ENCODE assay signal across 9 cellular contexts in genomic region chr15:90869140-90869541, GRCh38. TPM values are rescaled to one million over a fixed set of nuclear protein-coding genes. Genes with fewer than 3 reads are reported as not detected.
A peak's percentile ranks its signal among the peaks of the same experiment; 100 is the strongest.
DNase-seq lines count a peak whose midpoint lies in the region; ATAC-seq and TF ChIP-seq lines count a peak whose summit lies in the region.
"Had no signal": no experiment of that assay in that cellular context is flagged by ENCODE, and none has a peak within 500 bp of the region (broad histone marks: within the 10 kb centered on the region; RNA-seq: fewer than 3 reads in every experiment).

No MANE protein-coding gene starts in this region.

- peak overlapping the region; percentile 22; the same call in 1 of the 2 replicates for H3K9ac ChIP-seq in HUES64 (ENCODE audit: low read depth, low read length)

- no peaks in the 10 kb centered on the region for H3K27me3 Mint-ChIP-seq in natural killer cell treated with Interleukin-12 subunit alpha and Interleukin-12 subunit beta and Interleukin-15 and Interleukin-18, amount 100 ng/mL, for 72 hours

- peak overlapping the region; percentile 77 for H3K27ac ChIP-seq in ACC112 (ENCODE audit: low read depth, low read length)
- H3K27ac ChIP-seq in HUES64 (ENCODE audit: low read depth, low read length) = peak overlapping the region; percentile 83
- peak overlapping the region; percentile 90 to 97 for H3K27ac ChIP-seq in breast epithelium

- H3K4me3 ChIP-seq in ACC112 (ENCODE audit: low read depth, low read length) = no peak overlapping the region
- no peak overlapping the region; the same call in 1 of the 2 replicates for H3K4me3 ChIP-seq in HUES64 (ENCODE audit: low read length)
- H3K4me3 ChIP-seq in breast epithelium = no peak overlapping the region

- peaks cover 12% of the 10 kb centered on the region for H3K36me3 Mint-ChIP-seq in natural killer cell treated with Interleukin-12 subunit alpha and Interleukin-12 subunit beta and Interleukin-15 and Interleukin-18, amount 100 ng/mL, for 72 hours

- H3K9me3 ChIP-seq in HUES64 (ENCODE audit: insufficient read depth, low read depth, low read length) = no peaks in the 10 kb centered on the region
- H3K9me3 ChIP-seq in breast epithelium = no peaks in the 10 kb centered on the region

- TF ChIP-seq CTCF in breast epithelium (IDR thresholded peaks at IDR 0.05) = no peak

- H3K79me2 ChIP-seq in ACC112 (ENCODE audit: control insufficient read depth, insufficient read depth, low read length, unreplicated experiment) = peaks cover 39% of the 10 kb centered on the region

- peak overlapping the region; percentile 99 to 100 for H3K27ac Mint-ChIP-seq in natural killer cell treated with Interleukin-12 subunit alpha and Interleukin-12 subunit beta and Interleukin-15 and Interleukin-18, amount 100 ng/mL, for 72 hours

- H3K4me1 ChIP-seq in ACC112 (ENCODE audit: control insufficient read depth, insufficient read depth, low read length, unreplicated experiment) = peaks cover 45% of the 10 kb centered on the region
- H3K4me1 ChIP-seq in HUES64 (ENCODE audit: insufficient read depth, low read length) = peaks cover 43% of the 10 kb centered on the region
- H3K4me1 ChIP-seq in breast epithelium = peaks cover 4 to 25% of the 10 kb centered on the region in 2 donors

- peaks cover 41 to 50% of the 10 kb centered on the region in 2 donors for H3K4me1 Mint-ChIP-seq in natural killer cell treated with Interleukin-12 subunit alpha and Interleukin-12 subunit beta and Interleukin-15 and Interleukin-18, amount 100 ng/mL, for 72 hours (ENCODE audit: low read depth in 2 of 2)

- TF ChIP-seq POLR2A in breast epithelium (IDR thresholded peaks at IDR 0.05) (no peak), GM18505 (IDR thresholded peaks at IDR 0.05; ENCODE audit: borderline replicate concordance, extremely low read depth, insufficient read depth, insufficient read length) (no peak)

- ATAC-seq in natural killer cell treated with Interleukin-12 subunit alpha and Interleukin-12 subunit beta and Interleukin-15 and Interleukin-18, amount 100 ng/mL, for 72 hours = no peak
- no peak for ATAC-seq in GM18505 (IDR thresholded peaks at IDR 0.05; ENCODE audit: unreplicated experiment)

- intact Hi-C loops in breast epithelium (cut with DNase I; ENCODE audit: low total_unique reads) = no loop called here

- DNase-seq in breast epithelium (ENCODE audit: low spot score in 2 of 2) (no peak), iPS-NIHi11 (ENCODE audit: low spot score) (no peak), GM03348 (ENCODE audit: low spot score) (no peak)
- no peak for DNase-seq in natural killer cell treated with Interleukin-12 subunit alpha and Interleukin-12 subunit beta and Interleukin-15 and Interleukin-18, amount 100 ng/mL, for 72 hours (ENCODE audit: low spot score)
- DNase-seq in activated CD4-positive, CD25-positive, alpha-beta regulatory T cell (lab: John Stamatoyannopoulos, UW) = no peak
- DNase-seq: NCI-H1417 treated with DMSO at 0.1 percent for 48 hours had no signal

- H2AFZ ChIP-seq in ACC112 (ENCODE audit: low read length, unreplicated experiment) = peak overlapping the region; percentile 1

- peak overlapping the region; percentile 96 for H3K4me3 Mint-ChIP-seq in natural killer cell treated with Interleukin-12 subunit alpha and Interleukin-12 subunit beta and Interleukin-15 and Interleukin-18, amount 100 ng/mL, for 72 hours

- H3K9me3 Mint-ChIP-seq in natural killer cell treated with Interleukin-12 subunit alpha and Interleukin-12 subunit beta and Interleukin-15 and Interleukin-18, amount 100 ng/mL, for 72 hours = no peaks in the 10 kb centered on the region

- H3K27me3 ChIP-seq in ACC112 (ENCODE audit: insufficient read depth, low read length) = no peaks in the 10 kb centered on the region
- no peaks in the 10 kb centered on the region for H3K27me3 ChIP-seq in HUES64 (ENCODE audit: insufficient read depth, low read length)
- H3K27me3 ChIP-seq in breast epithelium = no peaks in the 10 kb centered on the region

- H3K36me3 ChIP-seq in ACC112 (ENCODE audit: insufficient read depth, low read length) (no peaks in the 10 kb centered on the region), HUES64 (ENCODE audit: insufficient read depth, low read length) (no peaks in the 10 kb centered on the region), breast epithelium (no peaks in the 10 kb centered on the region)

RNA-seq across cellular contexts. Expression of gene FURIN, which starts 0.8 kb away (rescaled TPM):
- polyA plus RNA-seq in HUES64 (2013, experiment 1 of 2) = 18.3 TPM
- polyA plus RNA-seq in HUES64 (2013, experiment 2 of 2) = 20.2 TPM
- total RNA-seq in breast epithelium = 10 to 100 TPM; 34.5 to 48.5 (median 36.4) TPM
- 100 to 1,000 TPM; 528 to 679 TPM for total RNA-seq in natural killer cell treated with Interleukin-12 subunit alpha and Interleukin-12 subunit beta and Interleukin-15 and Interleukin-18, amount 100 ng/mL, for 72 hours

RNA-seq across cellular contexts. Expression of gene FES, which starts 15.2 kb away (rescaled TPM):
- polyA plus RNA-seq in HUES64 (2013, experiment 1 of 2) = 6.0 TPM
- 6.0 TPM for polyA plus RNA-seq in HUES64 (2013, experiment 2 of 2)
- total RNA-seq in breast epithelium = 10 to 100 TPM; 41.4 to 54.7 (median 42.3) TPM
- total RNA-seq in natural killer cell treated with Interleukin-12 subunit alpha and Interleukin-12 subunit beta and Interleukin-15 and Interleukin-18, amount 100 ng/mL, for 72 hours = 100 to 1,000 TPM; 139 to 140 TPM

RNA-seq across cellular contexts. Expression of gene MAN2A2, which starts 34.0 kb away (rescaled TPM):
- 8.1 TPM for polyA plus RNA-seq in HUES64 (2013, experiment 1 of 2)
- 12.6 TPM for polyA plus RNA-seq in HUES64 (2013, experiment 2 of 2)
- 10 to 100 TPM; 38.2 to 58.0 (median 56.9) TPM for total RNA-seq in breast epithelium
- 100 to 1,000 TPM; 172 to 244 TPM for total RNA-seq in natural killer cell treated with Interleukin-12 subunit alpha and Interleukin-12 subunit beta and Interleukin-15 and Interleukin-18, amount 100 ng/mL, for 72 hours

Comparison
In these comparisons a context has a peak if more than half of its experiments do, and no peak if none do; other contexts are left out.
1. RNA of gene FURIN, which starts 0.8 kb away (total RNA-seq): 528 to 679 TPM in natural killer cell treated with Interleukin-12 subunit alpha and Interleukin-12 subunit beta and Interleukin-15 and Interleukin-18, amount 100 ng/mL, for 72 hours; 34.5 to 48.5 TPM in breast epithelium; every median in the first group is over 10 times any median in the second.
2. Peak in every context shown above with its lines, with median percentiles within 50 percentile points of each other: H3K27ac ChIP-seq.